Comparison of ENCODE assay signal across 8 cellular contexts in the genomic region with DNA sequence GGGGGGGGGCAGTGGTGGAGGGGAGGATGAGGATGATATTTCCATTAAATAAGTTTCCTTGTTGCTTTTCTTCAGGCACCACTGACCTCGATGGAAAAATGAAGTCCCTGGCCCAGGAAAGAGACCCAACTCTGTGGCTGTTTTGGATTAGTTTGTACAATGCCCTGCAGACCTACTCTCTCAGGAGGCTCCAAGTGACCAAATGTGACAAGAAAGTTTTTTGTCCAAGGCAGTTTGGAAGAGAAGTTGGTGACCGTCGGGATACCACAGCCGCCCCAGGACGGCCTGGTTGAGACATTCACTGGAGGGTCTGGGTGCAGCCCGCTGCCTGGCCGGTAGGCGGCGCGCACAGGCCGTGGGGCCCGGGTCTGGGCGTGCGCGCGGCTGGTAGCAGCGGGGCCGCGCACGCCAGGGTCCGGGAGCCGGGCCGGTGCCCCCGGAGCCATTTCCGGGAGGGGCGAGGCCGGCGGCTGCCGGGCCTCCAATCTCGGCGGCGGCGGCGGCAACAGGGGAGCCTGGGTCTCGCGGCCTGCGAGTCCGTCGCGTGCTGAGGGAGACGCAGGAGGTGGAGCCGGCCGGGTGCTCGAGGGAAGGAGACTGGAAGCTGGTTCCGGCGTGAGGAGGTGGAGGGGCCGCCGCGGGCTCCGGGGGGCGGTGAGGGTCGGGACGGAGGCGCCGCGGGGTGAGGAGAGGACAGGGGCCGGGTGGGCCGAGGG. TPM values are rescaled to one million over a fixed set of nuclear protein-coding genes. Genes with fewer than 3 reads are reported as not detected.
DNase-seq lines count a peak whose midpoint lies in the region; ATAC-seq and TF ChIP-seq lines count a peak whose summit lies in the region.

A gene with protein sequence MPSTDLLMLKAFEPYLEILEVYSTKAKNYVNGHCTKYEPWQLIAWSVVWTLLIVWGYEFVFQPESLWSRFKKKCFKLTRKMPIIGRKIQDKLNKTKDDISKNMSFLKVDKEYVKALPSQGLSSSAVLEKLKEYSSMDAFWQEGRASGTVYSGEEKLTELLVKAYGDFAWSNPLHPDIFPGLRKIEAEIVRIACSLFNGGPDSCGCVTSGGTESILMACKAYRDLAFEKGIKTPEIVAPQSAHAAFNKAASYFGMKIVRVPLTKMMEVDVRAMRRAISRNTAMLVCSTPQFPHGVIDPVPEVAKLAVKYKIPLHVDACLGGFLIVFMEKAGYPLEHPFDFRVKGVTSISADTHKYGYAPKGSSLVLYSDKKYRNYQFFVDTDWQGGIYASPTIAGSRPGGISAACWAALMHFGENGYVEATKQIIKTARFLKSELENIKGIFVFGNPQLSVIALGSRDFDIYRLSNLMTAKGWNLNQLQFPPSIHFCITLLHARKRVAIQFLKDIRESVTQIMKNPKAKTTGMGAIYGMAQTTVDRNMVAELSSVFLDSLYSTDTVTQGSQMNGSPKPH (plus strand): TSS at position 445 of the 716 bp plus-strand sequence. CDS start 906 bp downstream, outside the sequence.

- H3K36me3 Mint-ChIP-seq in neural progenitor cell, result peaks cover 14% of the 10 kb centered on the region

- 1% methylated on average over 32 of the region's 58 CpGs; no CpG with 5 or more reads in 1 of the 2 experiments for WGBS in IMR-90 (ENCODE audit: extremely low coverage in 2 of 2, insufficient read length in 1 of 2), 2 experiments

- H3K4me2 ChIP-seq in IMR-90 (ENCODE audit: low read depth, low read length) (peak within 1 kb of the TSS; percentile 86), neural progenitor cell (peak within 1 kb of the TSS; percentile 72)

- no peak within 1 kb of the TSS; the same call in 1 of the 2 replicates for H2BK20ac ChIP-seq in IMR-90 (ENCODE audit: low read depth, low read length)

- peak within 1 kb of the TSS; percentile 93 for H3K4ac ChIP-seq in IMR-90 (ENCODE audit: low read depth, low read length)

- H3K14ac ChIP-seq in IMR-90 (replicated peaks; ENCODE audit: low read depth, low read length), result peak within 1 kb of the TSS; percentile 81

- peak; percentile 87 for ATAC-seq in GM21515 (IDR thresholded peaks at IDR 0.05; ENCODE audit: unreplicated experiment)
- peak; percentile 88 for ATAC-seq in IMR-90 (ENCODE audit: low read depth)

- peak within 1 kb of the TSS; percentile 90 for H2BK5ac ChIP-seq in IMR-90 (ENCODE audit: low read depth, low read length, poor library complexity, severe bottlenecking)

- peak; percentile 45; the same call in 1 of the 2 replicates for TF ChIP-seq POLR2A in IMR-90 (IDR thresholded peaks at IDR 0.05; ENCODE audit: low read depth, low read length)

- POLR2A ChIA-PET in IMR-90 (lab: Charles Lee; ENCODE audit: unreplicated experiment), result no interaction called here

- no TSS peak for BruUV-seq in IMR-90 (replicated peaks; lab: Mats Ljungman, UMichigan)

- peak within 1 kb of the TSS in 1 of 2 experiments; percentile 93; a peak in 3 of 4 replicates for H4K8ac ChIP-seq in IMR-90 (ENCODE audit: low read depth in 2 of 2, low read length in 2 of 2)

- H3K4me1 ChIP-seq in IMR-90 (ENCODE audit: control insufficient read depth, insufficient read depth, low read length) (no peaks in the 10 kb centered on the region), SJCRH30 (no peaks in the 10 kb centered on the region), neural progenitor cell (peaks cover 7% of the 10 kb centered on the region), stomach smooth muscle (ENCODE audit: control insufficient read depth, insufficient read depth, low read length) (peaks cover 12% of the 10 kb centered on the region)

- no peak within 1 kb of the TSS for H2BK15ac ChIP-seq in IMR-90 (ENCODE audit: low read depth, low read length)

- TF ChIP-seq CTCF in IMR-90 (conservative IDR thresholded peaks at IDR 0.05; ENCODE audit: low read depth, low read length) (peak; percentile 99), foreskin fibroblast (IDR thresholded peaks at IDR 0.05; ENCODE audit: low read depth, low read length) (peak; percentile 88), neural progenitor cell (IDR thresholded peaks at IDR 0.05) (peak; percentile 89)

- peak within 1 kb of the TSS; percentile 66 for H3K56ac ChIP-seq in IMR-90 (ENCODE audit: extremely low read depth, insufficient read depth, low read length)

- H3K27me3 ChIP-seq in IMR-90 (ENCODE audit: control insufficient read depth, insufficient read depth, low read length), result peaks cover 7% of the 10 kb centered on the region; the same call in 1 of the 2 replicates
- no peaks in the 10 kb centered on the region for H3K27me3 ChIP-seq in SJCRH30
- H3K27me3 ChIP-seq in neural progenitor cell, result no peaks in the 10 kb centered on the region
- H3K27me3 ChIP-seq in stomach smooth muscle (ENCODE audit: control insufficient read depth in 1 of 2, insufficient read depth in 2 of 2, low read length in 2 of 2), result no peaks in the 10 kb centered on the region

- H3K27ac ChIP-seq in IMR-90 (ENCODE audit: insufficient read depth, low read length), result peak within 1 kb of the TSS; percentile 87
- peak within 1 kb of the TSS; percentile 70 for H3K27ac ChIP-seq in SJCRH30
- H3K27ac ChIP-seq in neural progenitor cell, result peak within 1 kb of the TSS; percentile 90
- H3K27ac ChIP-seq in stomach smooth muscle (ENCODE audit: low read length), result peak within 1 kb of the TSS; percentile 64

- peak within 1 kb of the TSS; percentile 91 for H2AK9ac ChIP-seq in IMR-90 (replicated peaks; ENCODE audit: low read depth, low read length, poor library complexity)

- peaks cover 40% of the 10 kb centered on the region for H3K79me2 ChIP-seq in neural progenitor cell (ENCODE audit: low read depth)

- no peaks in the 10 kb centered on the region for H3K9me3 Mint-ChIP-seq in neural progenitor cell

- CTCF ChIA-PET in IMR-90 (lab: Yijun Ruan, JAX), result interaction anchor here (1.2 to 2.7 kb wide), 4 partner anchors 18 to 65 kb away, joined by 3 to 15 read pairs (median 4); no protein-coding TSS in a partner anchor

- intact Hi-C loops in IMR-90 (cut with micrococcal nuclease), result loop anchor here (1.0 to 10.0 kb wide), 3 partner anchors 65 to 399 kb away; a partner anchor contains a TSS

- peaks cover 21% of the 10 kb centered on the region for H3K4me1 Mint-ChIP-seq in neural progenitor cell

- dilution Hi-C loops in IMR-90 (cut with HindIII; ENCODE audit: low sequenced_read_pairs, unreplicated experiment), result no loop called here

- peaks cover 6% of the 10 kb centered on the region for H3K27me3 Mint-ChIP-seq in neural progenitor cell (ENCODE audit: insufficient read depth, low read depth)

- H2AK5ac ChIP-seq in IMR-90 (ENCODE audit: low read depth, low read length), result peak within 1 kb of the TSS; percentile 48; the same call in 1 of the 2 replicates

- peak within 1 kb of the TSS; percentile 94 for H3K4me3 Mint-ChIP-seq in neural progenitor cell

- H3K23ac ChIP-seq in IMR-90 (ENCODE audit: low read depth, low read length), result peak within 1 kb of the TSS; percentile 92; the same call in 1 of the 2 replicates

- H3K9ac ChIP-seq in IMR-90 (ENCODE audit: low read depth, low read length) (peak within 1 kb of the TSS; percentile 81), neural progenitor cell (peak within 1 kb of the TSS; percentile 30), stomach smooth muscle (ENCODE audit: low read length in 2 of 2) (peak within 1 kb of the TSS; percentile 69 to 80)

- H3K18ac ChIP-seq in IMR-90 (ENCODE audit: low read depth, low read length), result peak within 1 kb of the TSS; percentile 22; the same call in 1 of the 2 replicates

- peak within 1 kb of the TSS; percentile 72 for H2BK120ac ChIP-seq in IMR-90 (ENCODE audit: low read depth, low read length)

- H3K36me3 ChIP-seq in IMR-90 (ENCODE audit: control insufficient read depth, insufficient read depth, low read length) (peaks cover 2% of the 10 kb centered on the region; the same call in 1 of the 2 replicates), SJCRH30 (peaks cover 10% of the 10 kb centered on the region; the same call in 1 of the 2 replicates), neural progenitor cell (no peaks in the 10 kb centered on the region), stomach smooth muscle (ENCODE audit: control insufficient read depth in 2 of 2, insufficient read depth in 2 of 2, low read length in 2 of 2) (peaks cover 4 to 5% of the 10 kb centered on the region in 2 donors)

- peak within 1 kb of the TSS; percentile 86 for H4K91ac ChIP-seq in IMR-90 (ENCODE audit: insufficient read depth, low read depth, low read length)

- H2AFZ ChIP-seq in IMR-90 (replicated peaks; ENCODE audit: low read length, poor library complexity) (peak within 1 kb of the TSS; percentile 99), neural progenitor cell (replicated peaks) (peak within 1 kb of the TSS; percentile 84)

- H3K27ac Mint-ChIP-seq in neural progenitor cell, result peak within 1 kb of the TSS; percentile 97

- no peaks in the 10 kb centered on the region; the same call in 1 of the 2 replicates for H4K20me1 ChIP-seq in IMR-90 (ENCODE audit: insufficient read depth, low read length)
- peaks cover 35% of the 10 kb centered on the region for H4K20me1 ChIP-seq in neural progenitor cell (ENCODE audit: low read depth)

- TF ChIP-seq RAD21 in IMR-90 (IDR thresholded peaks at IDR 0.05; ENCODE audit: low read length), result peak; percentile 97

- in situ Hi-C loops in IMR-90 (cut with MboI; ENCODE audit: low sequenced_read_pairs), result no loop called here

- H3K9me3 ChIP-seq in IMR-90 (ENCODE audit: control insufficient read depth, insufficient read depth, low read length) (no peaks in the 10 kb centered on the region), SJCRH30 (replicated peaks) (no peaks in the 10 kb centered on the region), neural progenitor cell (ENCODE audit: low read depth) (no peaks in the 10 kb centered on the region), stomach smooth muscle (ENCODE audit: control insufficient read depth in 2 of 2, low read length in 2 of 2) (no peaks in the 10 kb centered on the region)

- peaks cover 8% of the 10 kb centered on the region for H3F3A ChIP-seq in neural progenitor cell (ENCODE audit: low read depth)

- H3K4me3 ChIP-seq in IMR-90 (ENCODE audit: insufficient read depth, low read depth, low read length) (peak within 1 kb of the TSS; percentile 86), SJCRH30 (peak within 1 kb of the TSS; percentile 86), foreskin fibroblast (ENCODE audit: low read depth in 1 of 2, low read length in 2 of 2) (peak within 1 kb of the TSS; percentile 64 to 89), neural progenitor cell (peak within 1 kb of the TSS; percentile 82), stomach smooth muscle (ENCODE audit: low read length in 2 of 2) (peak within 1 kb of the TSS; percentile 87 to 91)

- H4K5ac ChIP-seq in IMR-90 (ENCODE audit: low read depth, low read length), result peak within 1 kb of the TSS; percentile 60

- DNase-seq in DMS53 treated with DMSO at 0.1 percent for 48 hours (lab: John Stamatoyannopoulos, UW; ENCODE audit: unreplicated experiment) (peak; percentile 58), IMR-90 (peak; percentile 71), SJCRH30 (peak; percentile 73 to 83), foreskin fibroblast (peak; percentile 79 to 94), neural progenitor cell (ENCODE audit: low spot score) (peak; percentile 96)
- DNase-seq in activated gamma-delta T cell treated with anti-CD3 and anti-CD28 coated beads, Interleukin-2, amount 50 U/mL, for 16 hours (ENCODE audit: low read depth), result peak; percentile 77

- H3K9me1 ChIP-seq in IMR-90 (ENCODE audit: insufficient read depth, low read length), result no peaks in the 10 kb centered on the region; the same call in 1 of the 2 replicates

- H3K79me1 ChIP-seq in IMR-90 (ENCODE audit: low read depth in 1 of 2, low read length in 2 of 2), result peaks cover 5 to 36% of the 10 kb centered on the region in 2 experiments

RNA-seq across cellular contexts. Expression of the gene that starts here (rescaled TPM):
- 26.7 and 27.5 TPM in 2 replicates for total RNA-seq in IMR-90 (2012; rRNA removed)
- 9.4 and 12.2 TPM in 2 replicates for polyA plus RNA-seq in IMR-90 (2012; rRNA removed)
- polyA plus RNA-seq in IMR-90 (2012; cell fraction: cytosol; rRNA removed), result 6.0 and 7.9 TPM in 2 replicates
- polyA plus RNA-seq in IMR-90 (2012; cell fraction: nucleus; rRNA removed; ENCODE audit: low replicate concordance), result 8.9 and 27.3 TPM in 2 replicates
- 37.9 and 41.4 TPM in 2 replicates for total RNA-seq in SJCRH30 (2014; rRNA removed; shearing (Covaris generic))
- 51.5 and 53.6 TPM in 2 replicates for total RNA-seq in neural progenitor cell (ENCODE audit: low replicate concordance)

Comparison
In these comparisons a context has a peak if more than half of its experiments do, and no peak if none do; other contexts are left out.
1. Peak in every context shown above with its lines: DNase-seq, ATAC-seq, H3K4me3 ChIP-seq and H3K27ac ChIP-seq.
2. H3K9ac ChIP-seq: peak in every context shown above with its lines; median percentile 81 in IMR-90; 74 in stomach smooth muscle; 30 in neural progenitor cell.